Comparison of ENCODE assay signal across 8 cellular contexts in genomic region chr10:73495884-73496674, GRCh38. TPM values are rescaled to one million over a fixed set of nuclear protein-coding genes. Genes with fewer than 3 reads are reported as not detected.
DNase-seq lines count a peak whose midpoint lies in the region; ATAC-seq and TF ChIP-seq lines count a peak whose summit lies in the region.

Gene PPP3CB, minus strand, starts transcription at chr10:73496024. Its CDS starts 135 bp downstream, at chr10:73495889.

- TF ChIP-seq CTCF in AG09319 (IDR thresholded peaks at IDR 0.05; ENCODE audit: low read depth, low read length) (no peak), colonic mucosa (IDR thresholded peaks at IDR 0.05) (no peak)

- H3K9me3 ChIP-seq in colonic mucosa, result no peaks in the 10 kb centered on the region

- intact Hi-C loops in colonic mucosa (cut with DNase I), result loop anchor here (10.0 kb wide), 1 partner anchor 241 kb away; the partner anchor contains the start of gene MRPS16
- intact Hi-C loops in left colon (cut with DNase I, micrococcal nuclease), result no loop called here

- H3K4me1 ChIP-seq in colonic mucosa, result peaks cover 7% of the 10 kb centered on the region

- H3K4me3 ChIP-seq in colonic mucosa, result peak within 1 kb of the TSS; percentile 69

- H3K27ac ChIP-seq in colonic mucosa, result peak within 1 kb of the TSS; percentile 99

- peak within 1 kb of the TSS; percentile 97 to 98 for H3K9ac ChIP-seq in colonic mucosa (ENCODE audit: low read depth in 2 of 2, low read length in 2 of 2)

- DNase-seq in AG09319 (ENCODE audit: extremely low read depth, low read depth) (peak; percentile 95), GM19238 (ENCODE audit: insufficient read length, low spot score) (peak; percentile 75), NCI-H510A treated with DMSO at 0.1 percent for 48 hours (lab: John Stamatoyannopoulos, UW) (peak; percentile 94), colonic mucosa (peak; percentile 91), left colon (peak; percentile 89 to 93)
- DNase-seq in activated CD4-positive, alpha-beta T cell treated with anti-CD3 and anti-CD28 coated beads for 4 hours, result peak; percentile 90
- peak; percentile 85 to 89 for DNase-seq in stimulated activated CD4-positive, alpha-beta T cell treated with anti-CD3 and anti-CD28 coated beads, Interleukin-1b, Interleukin-23, amount 100 ng/mL, for 4 hours (ENCODE audit: low read depth in 2 of 2)

- ATAC-seq in HG03439 (IDR thresholded peaks at IDR 0.05; ENCODE audit: unreplicated experiment) (peak; percentile 62), left colon (peak; percentile 73)

- H3K36me3 ChIP-seq in colonic mucosa, result no peaks in the 10 kb centered on the region

- H3K27me3 ChIP-seq in colonic mucosa, result no peaks in the 10 kb centered on the region

RNA-seq across cellular contexts. Expression of gene PPP3CB, which starts in this region (rescaled TPM):
- total RNA-seq in colonic mucosa (10 to 100 TPM; 26.5 to 34.2 TPM), left colon (10 to 100 TPM; 28.8 to 29.3 TPM)

Comparison
In these comparisons a context has a peak if more than half of its experiments do, and no peak if none do; other contexts are left out.
1. Peak in every context shown above with its lines: DNase-seq, ATAC-seq, H3K4me3 ChIP-seq and H3K27ac ChIP-seq.